In the genomic region with DNA sequence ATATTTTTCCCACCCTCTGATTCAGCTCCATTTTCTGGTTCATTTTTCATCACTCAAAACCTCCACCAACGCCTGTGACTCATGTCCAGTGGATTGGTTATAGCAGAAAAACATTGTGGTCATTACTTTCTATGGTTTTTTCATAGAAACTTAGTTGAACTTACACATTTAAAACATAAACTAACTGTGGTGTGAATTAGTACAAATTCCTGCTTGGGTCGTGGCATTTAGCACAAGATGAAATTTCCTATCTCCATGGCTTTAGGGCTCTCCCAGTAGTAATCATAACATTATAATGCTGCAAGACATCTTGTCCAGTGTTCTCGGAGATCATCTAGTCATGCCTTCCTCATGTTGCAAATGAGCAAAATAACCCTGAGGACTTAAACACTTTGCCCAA, we compare ENCODE assay signal across 1 cellular context.
TF ChIP-seq lines count a peak whose summit lies in the region.

No MANE protein-coding gene starts in this region.

TF ChIP-seq in GM12878, 131 proteins besides CTCF, POLR2A, EP300 and RAD21:
- TF ChIP-seq IKZF2 (IDR thresholded peaks at IDR 0.05) = no peak
- TF ChIP-seq, protein P1, sequence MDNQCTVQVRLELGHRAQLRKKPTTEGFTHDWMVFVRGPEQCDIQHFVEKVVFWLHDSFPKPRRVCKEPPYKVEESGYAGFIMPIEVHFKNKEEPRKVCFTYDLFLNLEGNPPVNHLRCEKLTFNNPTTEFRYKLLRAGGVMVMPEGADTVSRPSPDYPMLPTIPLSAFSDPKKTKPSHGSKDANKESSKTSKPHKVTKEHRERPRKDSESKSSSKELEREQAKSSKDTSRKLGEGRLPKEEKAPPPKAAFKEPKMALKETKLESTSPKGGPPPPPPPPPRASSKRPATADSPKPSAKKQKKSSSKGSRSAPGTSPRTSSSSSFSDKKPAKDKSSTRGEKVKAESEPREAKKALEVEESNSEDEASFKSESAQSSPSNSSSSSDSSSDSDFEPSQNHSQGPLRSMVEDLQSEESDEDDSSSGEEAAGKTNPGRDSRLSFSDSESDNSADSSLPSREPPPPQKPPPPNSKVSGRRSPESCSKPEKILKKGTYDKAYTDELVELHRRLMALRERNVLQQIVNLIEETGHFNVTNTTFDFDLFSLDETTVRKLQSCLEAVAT (IDR thresholded peaks at IDR 0.05) = peak; percentile 74; the same call in 1 of the 2 replicates
